In the genomic region with DNA sequence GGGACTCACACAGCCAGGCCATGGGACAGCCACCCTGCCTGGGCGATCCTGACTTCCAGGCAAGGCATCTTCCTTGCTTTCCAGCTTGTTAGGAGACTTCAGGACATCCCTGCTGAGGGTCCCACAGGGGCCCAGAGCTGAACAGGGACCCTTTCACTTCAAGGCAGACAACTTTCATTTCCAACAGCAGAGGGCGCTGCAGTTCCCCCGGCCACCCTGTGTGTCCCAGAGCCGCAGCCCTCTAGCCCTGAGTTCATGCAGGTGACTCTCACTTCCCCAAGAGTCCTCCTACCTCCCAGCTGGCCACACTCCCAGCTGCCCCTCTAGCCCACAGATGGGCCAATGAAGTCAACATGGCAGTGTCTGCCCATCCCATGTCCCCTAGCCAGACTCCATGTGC, we compare ENCODE assay signal across 7 cellular contexts.
DNase-seq lines count a peak whose midpoint lies in the region; ATAC-seq and TF ChIP-seq lines count a peak whose summit lies in the region.
"Not testable (repeated sequence)": the region's sequence is repeated elsewhere in the genome, so short reads cannot be mapped to it uniquely, and the experiment has no call there.

No MANE protein-coding gene starts in this region.

- H4K20me1 ChIP-seq in DND-41 (ENCODE audit: insufficient read depth, low read length); GM23338 (replicated peaks; ENCODE audit: insufficient read depth): not testable (repeated sequence)

- not testable (repeated sequence) for H3F3A ChIP-seq in GM23338 (replicated peaks; ENCODE audit: low read depth)

- H2AFZ ChIP-seq in DND-41 (ENCODE audit: low read depth, low read length); GM23338: not testable (repeated sequence)

- CTCF ChIA-PET in activated CD8-positive, alpha-beta T cell treated with anti-CD3 and anti-CD28 coated beads for 36 hours (lab: Charles Lee), result not testable (repeated sequence)

- H3K4me3 Mint-ChIP-seq in GM23338; activated CD8-positive, alpha-beta T cell treated with anti-CD3 and anti-CD28 coated beads for 36 hours: not testable (repeated sequence)

- H3K9me3 Mint-ChIP-seq in GM23338, result peaks cover 67% of the 10 kb centered on the region
- not testable (repeated sequence) for H3K9me3 Mint-ChIP-seq in activated CD8-positive, alpha-beta T cell treated with anti-CD3 and anti-CD28 coated beads for 36 hours

- not testable (repeated sequence) for DNase-seq in DND-41
- DNase-seq in GM23338 (ENCODE audit: low spot score), result peak; percentile 9
- peak; percentile 47 for DNase-seq in NAMALWA (ENCODE audit: low spot score)
- peak; percentile 18 for DNase-seq in NT2/D1 (ENCODE audit: low read depth, low spot score)
- peak; percentile 12 for DNase-seq in RPMI8226
- DNase-seq in activated CD8-positive, alpha-beta T cell treated with anti-CD3 and anti-CD28 coated beads for 36 hours, result peak; percentile 3
- peak; percentile 7 for DNase-seq in iPS DF 19.7 (ENCODE audit: low read depth, low spot score)

- not testable (repeated sequence) for H3K4me3 ChIP-seq in DND-41 (ENCODE audit: low read depth in 1 of 2, low read length in 2 of 2); GM23338; NT2/D1 (ENCODE audit: insufficient read length, low read depth)

- not testable (repeated sequence) for H3K9ac ChIP-seq in DND-41 (ENCODE audit: low read depth, low read length); NT2/D1 (ENCODE audit: insufficient read length, low read depth)

- H3K36me3 ChIP-seq in DND-41 (ENCODE audit: insufficient read depth, low read length); GM23338 (ENCODE audit: insufficient read depth); NT2/D1 (ENCODE audit: insufficient read depth, insufficient read length, low read length): not testable (repeated sequence)

- POLR2A ChIA-PET in activated CD8-positive, alpha-beta T cell treated with anti-CD3 and anti-CD28 coated beads for 36 hours (lab: Charles Lee), result not testable (repeated sequence)

- not testable (repeated sequence) for ATAC-seq in DND-41 (ENCODE audit: insufficient read depth, low read depth); GM23338; activated CD8-positive, alpha-beta T cell treated with anti-CD3 and anti-CD28 coated beads for 36 hours

- H3K9me2 ChIP-seq in GM23338 (ENCODE audit: insufficient read depth), result not testable (repeated sequence)

- TF ChIP-seq CTCF in DND-41 (IDR thresholded peaks at IDR 0.05; ENCODE audit: borderline replicate concordance, extremely low read depth, low read length, poor library complexity, severe bottlenecking), result peak; percentile 34
- TF ChIP-seq CTCF in GM23338 (conservative IDR thresholded peaks at IDR 0.05; ENCODE audit: low read depth in 2 of 2), result peak in 1 of 2 experiments; percentile 37; a peak in 2 of 4 replicates
- TF ChIP-seq CTCF in activated CD8-positive, alpha-beta T cell treated with anti-CD3 and anti-CD28 coated beads for 36 hours (IDR thresholded peaks at IDR 0.05), result not testable (repeated sequence)

- intact Hi-C loops in activated CD8-positive, alpha-beta T cell treated with anti-CD3 and anti-CD28 coated beads for 36 hours (cut with micrococcal nuclease), result not testable (repeated sequence)

- not testable (repeated sequence) for H3K4me1 ChIP-seq in DND-41 (ENCODE audit: insufficient read depth, low read length); GM23338 (ENCODE audit: insufficient read depth); NT2/D1 (ENCODE audit: insufficient read depth, insufficient read length)

- H3K27ac ChIP-seq in DND-41 (ENCODE audit: low read length); GM23338 (ENCODE audit: low read depth): not testable (repeated sequence)

- not testable (repeated sequence) for H3K27me3 ChIP-seq in DND-41 (ENCODE audit: insufficient read depth, low read length, poor library complexity); GM23338 (ENCODE audit: insufficient read depth); NT2/D1 (ENCODE audit: insufficient read depth, insufficient read length)

- H3K27ac Mint-ChIP-seq in GM23338; activated CD8-positive, alpha-beta T cell treated with anti-CD3 and anti-CD28 coated beads for 36 hours: not testable (repeated sequence)

- not testable (repeated sequence) for H3K4me1 Mint-ChIP-seq in GM23338; activated CD8-positive, alpha-beta T cell treated with anti-CD3 and anti-CD28 coated beads for 36 hours (ENCODE audit: low read depth)

- H3K4me2 ChIP-seq in DND-41 (ENCODE audit: insufficient read depth, low read length); GM23338: not testable (repeated sequence)

- H3K27me3 Mint-ChIP-seq in GM23338 (ENCODE audit: insufficient read depth, low read depth, poor library complexity); activated CD8-positive, alpha-beta T cell treated with anti-CD3 and anti-CD28 coated beads for 36 hours: not testable (repeated sequence)

- H3K79me2 ChIP-seq in DND-41 (ENCODE audit: insufficient read depth, low read length); GM23338 (replicated peaks; ENCODE audit: insufficient read depth): not testable (repeated sequence)

- not testable (repeated sequence) for H3K36me3 Mint-ChIP-seq in GM23338 (ENCODE audit: low read depth); activated CD8-positive, alpha-beta T cell treated with anti-CD3 and anti-CD28 coated beads for 36 hours (ENCODE audit: low read depth)

- H3K9me3 ChIP-seq in DND-41 (ENCODE audit: insufficient read depth, low read length, severe bottlenecking); NT2/D1 (ENCODE audit: insufficient read depth, low read length): not testable (repeated sequence)
